1 cellular context compared by ENCODE assay signal in the genomic region with DNA sequence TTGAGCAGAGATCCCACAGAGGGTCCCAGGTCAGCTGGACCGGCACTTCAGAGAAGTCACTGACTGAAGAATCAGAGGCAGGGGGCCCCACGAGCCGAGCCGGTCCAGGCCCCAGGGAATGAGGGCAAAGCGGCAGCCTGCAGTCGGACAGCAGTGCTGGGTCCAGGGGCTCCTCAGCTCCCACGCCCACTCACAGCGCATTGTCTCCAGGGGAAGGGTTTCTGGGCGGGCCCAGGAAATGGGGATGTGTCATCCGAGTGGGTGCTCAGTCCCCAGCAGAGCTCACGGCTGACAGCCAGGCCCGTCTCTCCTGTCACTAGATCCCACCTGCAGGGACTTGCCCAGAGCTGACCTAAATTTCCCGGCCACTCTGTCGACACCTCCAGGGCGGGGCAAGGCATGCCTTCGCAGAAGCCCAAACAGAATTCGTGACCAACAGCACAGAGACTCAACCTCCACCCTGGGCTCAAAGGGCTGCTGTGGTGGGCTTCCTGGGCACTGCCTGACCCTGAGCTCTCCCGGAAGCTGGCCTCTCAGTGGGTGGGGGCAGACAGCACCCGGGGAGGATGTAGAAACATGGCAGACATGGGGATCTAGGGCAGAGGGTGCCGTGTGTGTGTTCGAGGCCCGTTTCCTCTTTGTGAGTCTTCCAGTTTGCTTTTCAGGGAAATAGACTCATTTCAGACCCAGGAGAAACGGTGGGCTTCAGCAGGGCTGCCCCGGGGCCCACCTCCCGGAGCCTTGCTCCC.
TF ChIP-seq lines count a peak whose summit lies in the region.

No MANE protein-coding gene starts in this region.

TF ChIP-seq in A549, 52 proteins besides CTCF, POLR2A, EP300 and RAD21 (continued from another document):
- no peak for TF ChIP-seq TFCP2L1 (CRISPR knock-in tag; IDR thresholded peaks at IDR 0.05)
